Comparison of ENCODE assay signal across 33 cellular contexts in the genomic region with DNA sequence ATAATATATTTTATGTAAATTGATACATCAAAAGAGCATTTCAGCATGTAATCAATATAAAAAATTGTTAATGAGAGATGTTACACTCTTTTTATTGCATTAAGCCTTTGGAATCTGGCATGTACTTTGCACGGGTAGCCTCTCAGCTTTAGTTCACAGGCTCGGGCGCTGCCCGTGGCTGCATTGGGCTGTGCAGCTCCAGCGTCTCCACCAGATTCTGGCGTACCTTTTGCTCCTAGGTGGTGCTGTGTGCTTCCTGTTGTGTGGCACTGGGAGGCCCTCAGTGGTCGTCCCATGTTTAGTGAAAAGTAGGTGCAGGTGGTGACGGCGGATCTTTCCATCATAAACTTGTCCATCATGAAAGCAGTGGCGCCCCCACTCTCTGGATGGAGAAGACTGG.
"Had no signal": no experiment of that assay in that cellular context is flagged by ENCODE, and none has a peak within 500 bp of the region (broad histone marks: within the 10 kb centered on the region; RNA-seq: fewer than 3 reads in every experiment).

No MANE protein-coding gene starts in this region.

- H2AFZ ChIP-seq: hepatocyte had no signal

- H3K9me3 Mint-ChIP-seq: activated T-cell treated with anti-CD3 and anti-CD28 coated beads, Interleukin-2, amount 50 U/mL, for 24 hours; natural killer cell treated with Interleukin-12 subunit alpha and Interleukin-12 subunit beta and Interleukin-15 and Interleukin-18, amount 100 ng/mL, for 72 hours had no signal

- H3K4me2 ChIP-seq: hepatocyte had no signal

- FAIRE-seq: colon, keratinocyte had no signal

- H3K79me2 ChIP-seq: hepatocyte had no signal

- H3K27me3 ChIP-seq: breast epithelium, esophagus squamous epithelium, hepatocyte, uterus had no signal

- H3K4me3 Mint-ChIP-seq: activated CD4-positive, alpha-beta memory T cell treated with anti-CD3 and anti-CD28 coated beads, Interleukin-2, amount 10 ng/mL, durations not matched to agents 7 days and 5 days; activated CD4-positive, alpha-beta T cell treated with anti-CD3 and anti-CD28 coated beads, Interleukin-2, amount 10 ng/mL, durations not matched to agents 24 days and 14 days; activated T-cell treated with anti-CD3 and anti-CD28 coated beads, Interleukin-2, amount 50 U/mL, for 24 hours; activated T-helper 17 cell treated with anti-CD3 and anti-CD28 coated beads, Interleukin-2, amount 50 U/mL, for 72 hours; natural killer cell treated with Interleukin-12 subunit alpha and Interleukin-12 subunit beta and Interleukin-15 and Interleukin-18, amount 100 ng/mL, for 72 hours; stimulated activated naive CD8-positive, alpha-beta T cell treated with anti-CD3 and anti-CD28 coated beads, Interleukin-15, Interleukin-2, amounts not matched to agents 100 ng/mL and 50 ng/mL, for 24 hours had no signal

- DNase-seq: activated CD4-positive, alpha-beta memory T cell treated with anti-CD3 and anti-CD28 coated beads, Interleukin-2, amount 10 ng/mL, durations not matched to agents 7 days and 5 days; activated CD4-positive, alpha-beta T cell treated with anti-CD3 and anti-CD28 coated beads, Interleukin-2, amount 10 ng/mL, durations not matched to agents 24 days and 14 days; activated CD4-positive, CD25-positive, alpha-beta regulatory T cell treated with anti-CD3 and anti-CD28 coated beads, Interleukin-2, amount 50 U/mL, for 72 hours; activated CD8-positive, alpha-beta memory T cell treated with anti-CD3 and anti-CD28 coated beads, Interleukin-2, amount 50 U/mL, for 48 hours; activated gamma-delta T cell treated with Interleukin-2 at 50 U/mL for 16 hours; activated naive CD4-positive, alpha-beta T cell treated with anti-CD3 and anti-CD28 coated beads, Interleukin-2, amount 50 U/mL, for 16 hours; activated T-cell treated with anti-CD3 and anti-CD28 coated beads, Interleukin-2, amount 50 U/mL, for 24 hours; amniotic stem cell; dermis blood vessel endothelial cell; effector CD4-positive, alpha-beta T cell; esophagus squamous epithelium; foreskin melanocyte; left colon; mesendoderm; mucosa of descending colon; retina; spleen; stimulated activated CD4-positive, alpha-beta T cell treated with anti-CD3 and anti-CD28 coated beads, Interleukin-2, amount 100 ng/mL, for 48 hours; T-helper 2 cell; trophoblast cell had no signal

- H3K36me3 ChIP-seq: breast epithelium, esophagus squamous epithelium, spleen, thoracic aorta, uterus had no signal

- H3K4me3 ChIP-seq: breast epithelium, esophagus squamous epithelium, hepatocyte, lung, mucosa of descending colon, spleen, thoracic aorta, uterus had no signal

- H3K4me1 ChIP-seq: breast epithelium, esophagus squamous epithelium, uterus had no signal

- H3K36me3 Mint-ChIP-seq: natural killer cell treated with Interleukin-12 subunit alpha and Interleukin-12 subunit beta and Interleukin-15 and Interleukin-18, amount 100 ng/mL, for 72 hours had no signal

- H3K27ac Mint-ChIP-seq: activated CD4-positive, alpha-beta memory T cell treated with anti-CD3 and anti-CD28 coated beads, Interleukin-2, amount 10 ng/mL, durations not matched to agents 7 days and 5 days; activated CD4-positive, alpha-beta T cell treated with anti-CD3 and anti-CD28 coated beads, Interleukin-2, amount 10 ng/mL, durations not matched to agents 24 days and 14 days; activated T-cell treated with anti-CD3 and anti-CD28 coated beads, Interleukin-2, amount 50 U/mL, for 24 hours; activated T-helper 17 cell treated with anti-CD3 and anti-CD28 coated beads, Interleukin-2, amount 50 U/mL, for 72 hours; natural killer cell treated with Interleukin-12 subunit alpha and Interleukin-12 subunit beta and Interleukin-15 and Interleukin-18, amount 100 ng/mL, for 72 hours; progenitor cell of endocrine pancreas; stimulated activated naive CD8-positive, alpha-beta T cell treated with anti-CD3 and anti-CD28 coated beads, Interleukin-15, Interleukin-2, amounts not matched to agents 100 ng/mL and 50 ng/mL, for 24 hours had no signal

- ATAC-seq: activated T-helper 17 cell treated with anti-CD3 and anti-CD28 coated beads, Interleukin-2, amount 50 U/mL, for 72 hours; left colon; mucosa of descending colon; natural killer cell treated with Interleukin-12 subunit alpha and Interleukin-12 subunit beta and Interleukin-15 and Interleukin-18, amount 100 ng/mL, for 72 hours; SK-N-SH treated with all-trans-retinoic acid at 6 μM for 48 hours had no signal

- H3K27ac ChIP-seq: breast epithelium, epithelial cell of prostate, esophagus squamous epithelium, hepatocyte, spleen, uterus had no signal

- H3K4me1 Mint-ChIP-seq: activated T-helper 17 cell treated with anti-CD3 and anti-CD28 coated beads, Interleukin-2, amount 50 U/mL, for 72 hours had no signal

- H3K27me3 Mint-ChIP-seq: progenitor cell of endocrine pancreas; stimulated activated naive CD8-positive, alpha-beta T cell treated with anti-CD3 and anti-CD28 coated beads, Interleukin-15, Interleukin-2, amounts not matched to agents 100 ng/mL and 50 ng/mL, for 24 hours had no signal

- H3K9me3 ChIP-seq: breast epithelium, esophagus squamous epithelium, mucosa of descending colon, thoracic aorta, uterus had no signal
